In the genomic region with DNA sequence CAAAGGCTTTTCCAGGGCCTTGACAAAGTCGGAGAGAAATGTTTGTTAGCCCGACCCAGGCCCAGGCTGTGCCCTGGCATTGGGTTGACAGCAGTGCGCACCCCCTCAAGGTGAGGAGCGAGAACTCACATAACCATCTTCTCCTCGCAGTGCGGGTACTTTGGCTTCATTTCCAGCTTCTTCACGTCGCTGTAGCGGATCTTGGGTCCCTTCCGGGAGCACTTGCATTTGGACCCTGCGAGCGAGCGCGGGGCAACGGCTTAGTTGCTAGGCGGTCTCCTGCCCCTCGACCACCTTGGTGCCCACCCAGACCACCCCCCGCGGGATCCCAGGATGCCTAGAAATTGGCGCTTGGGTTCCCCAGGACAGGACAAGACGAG, we compare ENCODE assay signal across 14 cellular contexts. TPM values are rescaled to one million over a fixed set of nuclear protein-coding genes. Genes with fewer than 3 reads are reported as not detected.
A peak's percentile ranks its signal among the peaks of the same experiment; 100 is the strongest.
DNase-seq lines count a peak whose midpoint lies in the region; ATAC-seq and TF ChIP-seq lines count a peak whose summit lies in the region.
"Had no signal": no experiment of that assay in that cellular context is flagged by ENCODE, and none has a peak within 500 bp of the region (broad histone marks: within the 10 kb centered on the region; RNA-seq: fewer than 3 reads in every experiment).

No MANE protein-coding gene starts in this region.

- no peak overlapping the region for H3K27ac ChIP-seq in GM23338 (ENCODE audit: low read depth)
- H3K27ac ChIP-seq in caudate nucleus (ENCODE audit: low read depth, low read length): peak overlapping the region; percentile 26
- H3K27ac ChIP-seq in skin epidermis: peak overlapping the region; percentile 34 to 93 (median 84)
- H3K27ac ChIP-seq: HL-60 had no signal

- no peaks in the 10 kb centered on the region for H3K9me2 ChIP-seq in GM23338 (ENCODE audit: insufficient read depth)

- peak overlapping the region; percentile 94 for H2AFZ ChIP-seq in GM23338

- DNase-seq in GM23338 (ENCODE audit: low spot score) (peak; percentile 40), caudate nucleus (lab: John Stamatoyannopoulos, UW) (no peak), kidney epithelial cell (ENCODE audit: low read depth) (no peak), NCI-H524 (lab: John Stamatoyannopoulos, UW) (no peak), NCI-H1048 (lab: John Stamatoyannopoulos, UW) (no peak)
- DNase-seq in stimulated activated naive CD8-positive, alpha-beta T cell treated with anti-CD3 and anti-CD28 coated beads, Interleukin-15, amount 100 ng/mL, for 72 hours: no peak
- DNase-seq: CD4-positive, CD25-positive, alpha-beta regulatory T cell; T-helper 17 cell had no signal

- peaks cover 61% of the 10 kb centered on the region for H3K27me3 ChIP-seq in GM23338 (ENCODE audit: insufficient read depth)
- peaks cover 38% of the 10 kb centered on the region for H3K27me3 ChIP-seq in kidney epithelial cell (ENCODE audit: control insufficient read depth, insufficient read depth, low read length)

- H3K4me3 Mint-ChIP-seq in GM23338: peak overlapping the region; percentile 86
- no peak overlapping the region for H3K4me3 Mint-ChIP-seq in stimulated activated naive CD8-positive, alpha-beta T cell treated with anti-CD3 and anti-CD28 coated beads, Interleukin-15, amount 100 ng/mL, for 72 hours
- H3K4me3 Mint-ChIP-seq: CD4-positive, CD25-positive, alpha-beta regulatory T cell; T-helper 17 cell had no signal

- ATAC-seq in GM23338 (peak; percentile 12), GM18868 (IDR thresholded peaks at IDR 0.05; ENCODE audit: unreplicated experiment) (no peak)
- ATAC-seq in stimulated activated naive CD8-positive, alpha-beta T cell treated with anti-CD3 and anti-CD28 coated beads, Interleukin-15, amount 100 ng/mL, for 72 hours: no peak
- ATAC-seq: T-helper 17 cell had no signal

- no peaks in the 10 kb centered on the region for H3F3A ChIP-seq in GM23338 (replicated peaks; ENCODE audit: low read depth)

- no peaks in the 10 kb centered on the region for H3K36me3 Mint-ChIP-seq in GM23338 (ENCODE audit: low read depth)
- H3K36me3 Mint-ChIP-seq: CD4-positive, CD25-positive, alpha-beta regulatory T cell had no signal

- no peaks in the 10 kb centered on the region for H4K20me1 ChIP-seq in GM23338 (replicated peaks; ENCODE audit: insufficient read depth)

- no peaks in the 10 kb centered on the region for H3K9me3 Mint-ChIP-seq in GM23338
- no peaks in the 10 kb centered on the region for H3K9me3 Mint-ChIP-seq in stimulated activated naive CD8-positive, alpha-beta T cell treated with anti-CD3 and anti-CD28 coated beads, Interleukin-15, amount 100 ng/mL, for 72 hours
- H3K9me3 Mint-ChIP-seq: CD4-positive, CD25-positive, alpha-beta regulatory T cell had no signal

- H3K27me3 Mint-ChIP-seq in GM23338 (ENCODE audit: insufficient read depth, low read depth, poor library complexity): peaks cover 51% of the 10 kb centered on the region
- peaks cover 78% of the 10 kb centered on the region for H3K27me3 Mint-ChIP-seq in stimulated activated naive CD8-positive, alpha-beta T cell treated with anti-CD3 and anti-CD28 coated beads, Interleukin-15, amount 100 ng/mL, for 72 hours

- TF ChIP-seq CTCF in GM23338 (conservative IDR thresholded peaks at IDR 0.05; ENCODE audit: low read depth in 2 of 2): no peak
- TF ChIP-seq CTCF in kidney epithelial cell (IDR thresholded peaks at IDR 0.05; ENCODE audit: insufficient read depth, low read length, poor library complexity, severe bottlenecking): no peak

- H3K4me1 Mint-ChIP-seq in GM23338: peaks cover 28% of the 10 kb centered on the region
- H3K4me1 Mint-ChIP-seq in stimulated activated naive CD8-positive, alpha-beta T cell treated with anti-CD3 and anti-CD28 coated beads, Interleukin-15, amount 100 ng/mL, for 72 hours: peaks cover 6% of the 10 kb centered on the region
- H3K4me1 Mint-ChIP-seq: CD4-positive, CD25-positive, alpha-beta regulatory T cell had no signal

- H3K79me2 ChIP-seq in GM23338 (replicated peaks; ENCODE audit: insufficient read depth): no peaks in the 10 kb centered on the region

- H3K4me1 ChIP-seq in GM23338 (ENCODE audit: insufficient read depth): peaks cover 17% of the 10 kb centered on the region

- H3K27ac Mint-ChIP-seq in GM23338: no peak overlapping the region
- no peak overlapping the region for H3K27ac Mint-ChIP-seq in stimulated activated naive CD8-positive, alpha-beta T cell treated with anti-CD3 and anti-CD28 coated beads, Interleukin-15, amount 100 ng/mL, for 72 hours
- H3K27ac Mint-ChIP-seq: CD4-positive, CD25-positive, alpha-beta regulatory T cell; T-helper 17 cell had no signal

- H3K4me3 ChIP-seq in GM23338 (peak overlapping the region; percentile 64), kidney epithelial cell (ENCODE audit: low read depth, low read length) (peak overlapping the region; percentile 31), skin epidermis (peak overlapping the region; percentile 26 to 62 (median 50))

- H3K36me3 ChIP-seq in GM23338 (ENCODE audit: insufficient read depth) (no peaks in the 10 kb centered on the region), kidney epithelial cell (ENCODE audit: control insufficient read depth, insufficient read depth, low read length) (no peaks in the 10 kb centered on the region)

- peak overlapping the region; percentile 90 for H3K4me2 ChIP-seq in GM23338

TF ChIP-seq in GM23338, 12 proteins besides CTCF, POLR2A, EP300 and RAD21:
- TF ChIP-seq ETS1 (IDR thresholded peaks at IDR 0.05) (no peak), STAT1 (IDR thresholded peaks at IDR 0.05; ENCODE audit: unreplicated experiment) (no peak), EZH2 (IDR thresholded peaks at IDR 0.05; ENCODE audit: low read depth, unreplicated experiment) (peak; percentile 69), CREB1 (CRISPR knock-in tag; IDR thresholded peaks at IDR 0.05; ENCODE audit: low read depth) (no peak), ZNF114 (CRISPR knock-in tag; IDR thresholded peaks at IDR 0.05) (no peak), REST (IDR thresholded peaks at IDR 0.05; ENCODE audit: unreplicated experiment) (no peak), ZNF331 (CRISPR knock-in tag; IDR thresholded peaks at IDR 0.05; ENCODE audit: low read depth) (no peak)

RNA-seq across cellular contexts. Expression of gene CXCL14, which starts 0.5 kb away (rescaled TPM):
- not detected in 2 replicates for total RNA-seq in GM23338 (2014; rRNA removed; shearing (Covaris generic))
- 1.7 TPM in 2 replicates for polyA plus RNA-seq in GM23338 (2016; fragmentation: Nextera tagmentation; extraction: Ambion mirVana)
- total RNA-seq in kidney epithelial cell: not detected in 2 replicates
- total RNA-seq: CD4-positive, CD25-positive, alpha-beta regulatory T cell; glomerular endothelial cell; OCI-LY7; T-helper 17 cell had no signal
- polyA plus RNA-seq: CD4-positive, CD25-positive, alpha-beta regulatory T cell had no signal

RNA-seq across cellular contexts. Expression of gene NEUROG1, which starts 42.5 kb away (rescaled TPM):
- not detected in 2 replicates for total RNA-seq in GM23338 (2014; rRNA removed; shearing (Covaris generic))
- 0.16 TPM in 1 of 2 replicates, not detected in the other for polyA plus RNA-seq in GM23338 (2016; fragmentation: Nextera tagmentation; extraction: Ambion mirVana)
- 0.04 TPM in 1 of 2 replicates, not detected in the other for total RNA-seq in kidney epithelial cell
- total RNA-seq: CD4-positive, CD25-positive, alpha-beta regulatory T cell; glomerular endothelial cell; OCI-LY7; T-helper 17 cell had no signal
- polyA plus RNA-seq: CD4-positive, CD25-positive, alpha-beta regulatory T cell; small intestine had no signal
